Comparison of ENCODE assay signal across 23 cellular contexts in genomic region chr3:37810788-37811187, GRCh38. TPM values are rescaled to one million over a fixed set of nuclear protein-coding genes. Genes with fewer than 3 reads are reported as not detected.
DNase-seq lines count a peak whose midpoint lies in the region; ATAC-seq, FAIRE-seq and TF ChIP-seq lines count a peak whose summit lies in the region.
"Had no signal": no experiment of that assay in that cellular context is flagged by ENCODE, and none has a peak within 500 bp of the region (broad histone marks: within the 10 kb centered on the region; RNA-seq: fewer than 3 reads in every experiment).

No MANE protein-coding gene starts in this region.

- intact Hi-C loops in Right ventricle myocardium superior (cut with DNase I) (no loop called here), Right ventricle myocardium inferior (cut with DNase I) (no loop called here), aorta (cut with DNase I) (no loop called here)

- no peak for FAIRE-seq in HTR-8/SVneo (lab: Jason Lieb, UNC)
- FAIRE-seq: GM12891, RCC 7860 had no signal

- H3K4me3 ChIP-seq in aorta (ENCODE audit: low read length in 2 of 2) = no peak overlapping the region
- H3K4me3 ChIP-seq: GM23248 had no signal

- no peaks in the 10 kb centered on the region for H3K27me3 ChIP-seq in aorta (ENCODE audit: control insufficient read depth in 1 of 2, insufficient read depth in 2 of 2, low read length in 1 of 2)
- H3K27me3 ChIP-seq: BE2C had no signal

- H3K27ac ChIP-seq in VCaP (peak overlapping the region; percentile 68), aorta (ENCODE audit: low read depth in 1 of 2, low read length in 2 of 2) (peak overlapping the region; percentile 62 to 63)
- H3K27ac ChIP-seq: GM23248 had no signal

- 7 to 13% methylated on average over 6 of the region's 6 CpGs for WGBS in aorta, 2 donors

- DNase-seq in Right ventricle myocardium superior (no peak), Right ventricle myocardium inferior (ENCODE audit: missing footprints) (no peak), left kidney (ENCODE audit: low read depth, low spot score) (peak; percentile 33), aorta (peak in 1 of 2 donors; percentile 51), HTR-8/SVneo (ENCODE audit: insufficient read length, low spot score) (no peak), middle frontal gyrus (ENCODE audit: extremely low spot score, low spot score) (no peak)
- DNase-seq: 8988T, BE2C, DND-41, GF-D8, GM23248, HCEC 1CT, KBM-7, NCI-H1417 treated with DMSO at 0.1 percent for 48 hours, NCI-H2029, NCI-H2171, NCI-H526, SIG-M5 had no signal

- ATAC-seq in Right ventricle myocardium superior (ENCODE audit: poor library complexity) (peak; percentile 7), Right ventricle myocardium inferior (no peak), aorta (ENCODE audit: low FRiP score) (no peak), HG03378 (IDR thresholded peaks at IDR 0.05; ENCODE audit: unreplicated experiment) (no peak)
- ATAC-seq: CD8-positive, alpha-beta T cell had no signal

- peaks cover 8 to 19% of the 10 kb centered on the region in 2 donors for H3K4me1 ChIP-seq in aorta (ENCODE audit: control insufficient read depth in 1 of 2, insufficient read depth in 2 of 2, low read length in 2 of 2)
- H3K4me1 ChIP-seq: BE2C had no signal

- H3K9me3 ChIP-seq in aorta (ENCODE audit: control insufficient read depth, low read length) = no peaks in the 10 kb centered on the region
- H3K9me3 ChIP-seq: BE2C had no signal

- TF ChIP-seq CTCF in VCaP (conservative IDR thresholded peaks at IDR 0.05) = no peak

- H3K36me3 ChIP-seq in aorta (ENCODE audit: control insufficient read depth in 1 of 2, insufficient read depth in 2 of 2, low read length in 1 of 2) = no peaks in the 10 kb centered on the region
- H3K36me3 ChIP-seq: BE2C had no signal

RNA-seq across cellular contexts. Expression of gene CTDSPL, which starts 50.9 kb away (rescaled TPM):
- total RNA-seq in Right ventricle myocardium superior = 46.0 TPM
- total RNA-seq in Right ventricle myocardium inferior = 47.3 TPM
- 10 to 100 TPM; 45.3 to 48.0 TPM for total RNA-seq in aorta
- polyA plus RNA-seq in aorta = 10 to 100 TPM; 21.3 to 25.4 TPM
